18 cellular contexts compared by ENCODE assay signal in genomic region chr20:34736106-34736505, GRCh38.
"Had no signal": no experiment of that assay in that cellular context is flagged by ENCODE, and none has a peak within 500 bp of the region (broad histone marks: within the 10 kb centered on the region; RNA-seq: fewer than 3 reads in every experiment).

No MANE protein-coding gene starts in this region.

- ATAC-seq: activated CD8-positive, alpha-beta T cell treated with anti-CD3 and anti-CD28 coated beads, Interleukin-2, amount 10 ng/mL, durations not matched to agents 7 days and 5 days; foreskin keratinocyte; naive thymus-derived CD8-positive, alpha-beta T cell; sciatic nerve; T-helper 17 cell; upper lobe of right lung had no signal

- H3K4me1 ChIP-seq: foreskin keratinocyte, testis, upper lobe of right lung had no signal

- H3K9me3 ChIP-seq: stomach, testis, upper lobe of right lung had no signal

- H3K27ac ChIP-seq: foreskin keratinocyte, stomach, testis, upper lobe of right lung had no signal

- DNase-seq: activated B cell treated with CpG ODN at 0.5 μM for 24 hours; activated CD4-positive, alpha-beta T cell treated with anti-CD3 and anti-CD28 coated beads for 48 hours; activated CD8-positive, alpha-beta memory T cell treated with anti-CD3 and anti-CD28 coated beads, Interleukin-2, amount 50 U/mL, for 4 hours; activated CD8-positive, alpha-beta T cell treated with anti-CD3 and anti-CD28 coated beads, Interleukin-2, amount 10 ng/mL, durations not matched to agents 7 days and 5 days; activated effector memory CD4-positive, alpha-beta T cell treated with anti-CD3 and anti-CD28 coated beads, Interleukin-2, amount 50 U/mL, for 16 hours; activated T-cell treated with anti-CD3 and anti-CD28 coated beads, Interleukin-2, amount 50 U/mL, for 48 hours; central memory CD4-positive, alpha-beta T cell; effector memory CD4-positive, alpha-beta T cell; foreskin keratinocyte; left cardiac atrium; mammary epithelial cell; naive thymus-derived CD8-positive, alpha-beta T cell; stimulated activated CD4-positive, alpha-beta T cell treated with anti-CD3 and anti-CD28 coated beads, Interleukin-1b, Interleukin-23, amount 100 ng/mL, for 48 hours; stomach; T-helper 17 cell; testis; upper lobe of right lung had no signal

- H3K4me3 ChIP-seq: stomach, testis, upper lobe of right lung had no signal

- H3K27me3 ChIP-seq: foreskin keratinocyte, stomach, testis, upper lobe of right lung had no signal
